ENCODE assay signal across 9 cellular contexts in the genomic region with DNA sequence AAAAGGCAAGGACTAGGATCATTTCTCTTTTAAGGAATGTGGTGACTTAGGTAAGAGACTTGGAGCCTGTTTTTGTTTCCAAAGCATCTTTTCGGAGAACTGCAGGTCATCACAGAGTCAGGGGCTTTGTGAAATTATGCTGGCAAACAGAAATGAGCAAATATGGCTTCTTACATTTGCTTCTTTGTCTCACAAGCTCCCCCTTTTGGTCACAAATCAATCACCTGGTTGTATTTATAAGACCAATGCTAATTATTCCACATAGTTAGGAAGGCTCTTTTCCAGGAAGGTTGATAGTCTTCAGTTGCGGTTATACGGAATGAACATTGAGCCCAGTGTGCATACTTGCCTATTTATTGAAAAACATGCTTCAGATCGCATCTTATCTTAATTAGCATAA. TPM values are rescaled to one million over a fixed set of nuclear protein-coding genes. Genes with fewer than 3 reads are reported as not detected.
DNase-seq lines count a peak whose midpoint lies in the region; TF ChIP-seq lines count a peak whose summit lies in the region.
"Had no signal": no experiment of that assay in that cellular context is flagged by ENCODE, and none has a peak within 500 bp of the region (broad histone marks: within the 10 kb centered on the region; RNA-seq: fewer than 3 reads in every experiment).

No MANE protein-coding gene starts in this region.

- no peak for TF ChIP-seq POLR2A in NB4 (IDR thresholded peaks at IDR 0.05; ENCODE audit: extremely low read depth, insufficient read length)

- H3K4me3 Mint-ChIP-seq in chondrocyte (ENCODE audit: unreplicated experiment) = no peak overlapping the region

- no peaks in the 10 kb centered on the region for H3K4me1 Mint-ChIP-seq in chondrocyte (ENCODE audit: low read depth)

- peaks cover 4% of the 10 kb centered on the region for H3K27me3 Mint-ChIP-seq in chondrocyte (ENCODE audit: low read depth)

- DNase-seq in NCI-H1417 (lab: John Stamatoyannopoulos, UW) (peak in 2 of 3 experiments; percentile 12 to 56), NCI-H1417 treated with DMSO at 0.1 percent for 48 hours (lab: John Stamatoyannopoulos, UW) (no peak), NB4 (ENCODE audit: low read depth) (peak; percentile 63), chondrocyte (ENCODE audit: low spot score) (no peak), renal cortical epithelial cell (ENCODE audit: low read depth) (peak; percentile 88), activated gamma-delta T cell (lab: John Stamatoyannopoulos, UW) (no peak), posterior cingulate gyrus (no peak), SKM-1 (lab: John Stamatoyannopoulos, UW; ENCODE audit: unreplicated experiment) (no peak)

- H3K4me3 ChIP-seq in NB4 (ENCODE audit: low read depth, low read length) = no peak overlapping the region
- H3K4me3 ChIP-seq: BLaER1 had no signal

- intact Hi-C loops in posterior cingulate gyrus (cut with DNase I) = no loop called here

- H3K27ac Mint-ChIP-seq in chondrocyte (ENCODE audit: unreplicated experiment) = no peak overlapping the region

- peaks cover 9% of the 10 kb centered on the region for H3K9me3 Mint-ChIP-seq in chondrocyte (ENCODE audit: low read depth)

- TF ChIP-seq CTCF in NB4 (IDR thresholded peaks at IDR 0.05; ENCODE audit: low read depth, low read length) (peak; percentile 39), chondrocyte (IDR thresholded peaks at IDR 0.05) (peak; percentile 77)

- no peaks in the 10 kb centered on the region for H3K36me3 Mint-ChIP-seq in chondrocyte (ENCODE audit: low read depth)

RNA-seq across cellular contexts. Expression of gene CEP126, which starts 34.6 kb away (rescaled TPM):
- total RNA-seq in chondrocyte (3.8 to 18.0 TPM (median 4.1 TPM) in 3 replicates), renal cortical epithelial cell (0.52 and 3.8 TPM in 2 replicates)

RNA-seq across cellular contexts. Expression of gene ANGPTL5, which starts 36.1 kb away (rescaled TPM):
- total RNA-seq in chondrocyte (4.0 TPM in 1 of 3 replicates, not detected in the others), renal cortical epithelial cell (not detected in 2 replicates)

Comparison
In these comparisons a context has a peak if more than half of its experiments do, and no peak if none do; other contexts are left out.
1. DNase-seq: peak in NCI-H1417 (2 of 3), NB4 (single experiment) and renal cortical epithelial cell (single experiment); none in NCI-H1417 treated with DMSO at 0.1 percent for 48 hours (single experiment), chondrocyte (single experiment), activated gamma-delta T cell (single experiment), posterior cingulate gyrus (0 of 10) and SKM-1 (single experiment).